13 cellular contexts compared by ENCODE assay signal in genomic region chr1:198220428-198220827, GRCh38.
DNase-seq lines count a peak whose midpoint lies in the region; ATAC-seq and TF ChIP-seq lines count a peak whose summit lies in the region.
"Had no signal": no experiment of that assay in that cellular context is flagged by ENCODE, and none has a peak within 500 bp of the region (broad histone marks: within the 10 kb centered on the region; RNA-seq: fewer than 3 reads in every experiment).

No MANE protein-coding gene starts in this region.

- no peaks in the 10 kb centered on the region for H3K27me3 ChIP-seq in WERI-Rb-1 (ENCODE audit: insufficient read depth, low read depth, severe bottlenecking)
- H3K27me3 ChIP-seq: BE2C, spleen had no signal

- in situ Hi-C loops in astrocyte of the spinal cord (cut with HindIII; ENCODE audit: low sequenced_read_pairs): no loop called here

- TF ChIP-seq CTCF in AG04449 (IDR thresholded peaks at IDR 0.05; ENCODE audit: insufficient read depth, low read length, missing control alignments) (no peak), astrocyte of the spinal cord (IDR thresholded peaks at IDR 0.05; ENCODE audit: low read depth, low read length) (no peak), WERI-Rb-1 (IDR thresholded peaks at IDR 0.05; ENCODE audit: low read depth, low read length) (no peak)

- H3K9me3 ChIP-seq in WERI-Rb-1 (ENCODE audit: severe bottlenecking): peaks cover 3% of the 10 kb centered on the region
- H3K9me3 ChIP-seq: BE2C had no signal

- H3K36me3 ChIP-seq in WERI-Rb-1: no peaks in the 10 kb centered on the region
- H3K36me3 ChIP-seq: BE2C had no signal

- H3K4me3 ChIP-seq in AG04449 (ENCODE audit: low read depth, low read length): no peak overlapping the region
- no peak overlapping the region for H3K4me3 ChIP-seq in astrocyte of the spinal cord (ENCODE audit: low read depth, low read length)
- no peak overlapping the region for H3K4me3 ChIP-seq in WERI-Rb-1 (ENCODE audit: low read depth, low read length)
- H3K4me3 ChIP-seq: spleen had no signal

- ATAC-seq in activated T-cell treated with anti-CD3 and anti-CD28 coated beads, Interleukin-2, amount 50 U/mL, for 72 hours (replicated peaks in 1 of 2): no peak
- ATAC-seq: esophagus mucosa; stimulated activated effector memory CD8-positive, alpha-beta T cell treated with anti-CD3 and anti-CD28 coated beads, Interleukin-12 subunit alpha, Interleukin-12 subunit beta, amount 100 ng/mL, for 72 hours had no signal

- peaks cover 9 to 12% of the 10 kb centered on the region in 2 donors for H3K9me3 Mint-ChIP-seq in activated T-cell treated with anti-CD3 and anti-CD28 coated beads, Interleukin-2, amount 50 U/mL, for 72 hours

- DNase-seq in AG04449 (ENCODE audit: low read depth, low spot score): peak; percentile 52
- DNase-seq in M059J (ENCODE audit: low read depth): peak; percentile 90
- DNase-seq in astrocyte of the spinal cord (ENCODE audit: low read depth, low spot score): peak; percentile 95
- peak; percentile 96 for DNase-seq in iris pigment epithelial cell (ENCODE audit: low read depth)
- DNase-seq in WERI-Rb-1: no peak
- no peak for DNase-seq in medulla oblongata (ENCODE audit: extremely low spot score)
- DNase-seq in activated T-cell treated with anti-CD3 and anti-CD28 coated beads, Interleukin-2, amount 50 U/mL, for 72 hours: no peak
- DNase-seq in stimulated activated CD4-positive, alpha-beta T cell treated with anti-CD3 and anti-CD28 coated beads, Interleukin-2, amount 100 ng/mL, for 24 hours: no peak
- DNase-seq: BE2C, spleen had no signal

- H3K27ac ChIP-seq in WERI-Rb-1: no peak overlapping the region
- H3K27ac ChIP-seq: spleen, VCaP had no signal

- peaks cover 23% of the 10 kb centered on the region for H3K4me1 Mint-ChIP-seq in activated T-cell treated with anti-CD3 and anti-CD28 coated beads, Interleukin-2, amount 50 U/mL, for 72 hours (ENCODE audit: low read depth)

- CTCF ChIA-PET in AG04449 (lab: Yijun Ruan, JAX): no interaction called here

- no peak overlapping the region for H3K4me3 Mint-ChIP-seq in activated T-cell treated with anti-CD3 and anti-CD28 coated beads, Interleukin-2, amount 50 U/mL, for 72 hours
- H3K4me3 Mint-ChIP-seq: stimulated activated effector memory CD8-positive, alpha-beta T cell treated with anti-CD3 and anti-CD28 coated beads, Interleukin-12 subunit alpha, Interleukin-12 subunit beta, amount 100 ng/mL, for 72 hours had no signal

- H3K27me3 Mint-ChIP-seq in activated T-cell treated with anti-CD3 and anti-CD28 coated beads, Interleukin-2, amount 50 U/mL, for 72 hours (ENCODE audit: low read depth): no peaks in the 10 kb centered on the region

- no peak overlapping the region for H3K27ac Mint-ChIP-seq in activated T-cell treated with anti-CD3 and anti-CD28 coated beads, Interleukin-2, amount 50 U/mL, for 72 hours
- H3K27ac Mint-ChIP-seq: stimulated activated effector memory CD8-positive, alpha-beta T cell treated with anti-CD3 and anti-CD28 coated beads, Interleukin-12 subunit alpha, Interleukin-12 subunit beta, amount 100 ng/mL, for 72 hours had no signal

- peaks cover 9 to 15% of the 10 kb centered on the region in 2 donors for H3K36me3 Mint-ChIP-seq in activated T-cell treated with anti-CD3 and anti-CD28 coated beads, Interleukin-2, amount 50 U/mL, for 72 hours (ENCODE audit: insufficient read depth in 2 of 2)
- H3K36me3 Mint-ChIP-seq: stimulated activated effector memory CD8-positive, alpha-beta T cell treated with anti-CD3 and anti-CD28 coated beads, Interleukin-12 subunit alpha, Interleukin-12 subunit beta, amount 100 ng/mL, for 72 hours had no signal

- POLR2A ChIA-PET in AG04449 (lab: Yijun Ruan, JAX): no interaction called here

Comparison
In these comparisons a context has a peak if more than half of its experiments do, and no peak if none do; other contexts are left out.
1. DNase-seq: peak in AG04449 (single experiment), M059J (single experiment), astrocyte of the spinal cord (single experiment) and iris pigment epithelial cell (single experiment); none in WERI-Rb-1 (single experiment), medulla oblongata (single experiment), activated T-cell treated with anti-CD3 and anti-CD28 coated beads, Interleukin-2, amount 50 U/mL, for 72 hours (0 of 2) and stimulated activated CD4-positive, alpha-beta T cell treated with anti-CD3 and anti-CD28 coated beads, Interleukin-2, amount 100 ng/mL, for 24 hours (0 of 2).